ENCODE assay signal across 15 cellular contexts in genomic region chr15:59283717-59284336, GRCh38.
DNase-seq lines count a peak whose midpoint lies in the region; ATAC-seq, FAIRE-seq and TF ChIP-seq lines count a peak whose summit lies in the region.
"Had no signal": no experiment of that assay in that cellular context is flagged by ENCODE, and none has a peak within 500 bp of the region (broad histone marks: within the 10 kb centered on the region; RNA-seq: fewer than 3 reads in every experiment).

No MANE protein-coding gene starts in this region.

- no peaks in the 10 kb centered on the region for H3K9me2 ChIP-seq in PC-3 (replicated peaks; ENCODE audit: low read length)

- peak overlapping the region; percentile 71 for H3K9ac ChIP-seq in PC-3 (ENCODE audit: low read length)

- no peaks in the 10 kb centered on the region; the same call in 1 of the 2 replicates for H3K36me3 ChIP-seq in PC-3 (ENCODE audit: low read depth, low read length)
- H3K36me3 ChIP-seq in small intestine (ENCODE audit: control insufficient read depth in 2 of 2, insufficient read depth in 2 of 2, low read length in 2 of 2), result no peaks in the 10 kb centered on the region
- H3K36me3 ChIP-seq: ovary had no signal

- H3K9me3 ChIP-seq in PC-3 (ENCODE audit: low read length) (no peaks in the 10 kb centered on the region), small intestine (ENCODE audit: control insufficient read depth, low read depth) (no peaks in the 10 kb centered on the region)
- H3K9me3 ChIP-seq: ovary had no signal

- H3K27me3 ChIP-seq in PC-3 (ENCODE audit: low read length) (no peaks in the 10 kb centered on the region), small intestine (ENCODE audit: control insufficient read depth in 2 of 2, insufficient read depth in 2 of 2, low read length in 2 of 2) (no peaks in the 10 kb centered on the region)
- H3K27me3 ChIP-seq: ovary had no signal

- H2AFZ ChIP-seq in PC-3 (ENCODE audit: low read length), result no peak overlapping the region

- H3K4me1 ChIP-seq in PC-3 (ENCODE audit: insufficient read depth, low read length) (peaks cover 54% of the 10 kb centered on the region), small intestine (ENCODE audit: control insufficient read depth in 2 of 2, insufficient read depth in 1 of 2, low read depth in 1 of 2, low read length in 1 of 2) (peaks cover 0 to 12% of the 10 kb centered on the region in 2 donors)

- FAIRE-seq in H54 (lab: Jason Lieb, UNC) (peak; percentile 72), small intestine (lab: Jason Lieb, UNC) (no peak)

- intact Hi-C loops in PC-3 (cut with micrococcal nuclease), result loop anchor here (1.0 to 2.0 kb wide), 2 partner anchors 13 to 89 kb away; partner anchors contain the start of gene MYO1E

- DNase-seq in H54 (ENCODE audit: insufficient read length, low spot score) (peak; percentile 67), PC-3 (peak; percentile 98), glomerular visceral epithelial cell (ENCODE audit: extremely low spot score) (peak; percentile 82), small intestine (peak; percentile 94), Ammon's horn (ENCODE audit: low spot score) (no peak), NCI-H345 treated with DMSO at 0.1 percent for 48 hours (lab: John Stamatoyannopoulos, UW; ENCODE audit: unreplicated experiment) (no peak)
- DNase-seq: aorta; GOT3; IMR-90; left ventricle myocardium superior; NCI-H1694 treated with DMSO at 0.1 percent for 48 hours; ovary; stimulated activated CD4-positive, alpha-beta T cell treated with anti-CD3 and anti-CD28 coated beads, Interleukin-2, amount 100 ng/mL, for 48 hours had no signal

- H3K27ac ChIP-seq in PC-3 (ENCODE audit: low read length) (peak overlapping the region; percentile 97), small intestine (ENCODE audit: low read depth in 1 of 2, low read length in 1 of 2) (peak overlapping the region; percentile 62 to 72)
- H3K27ac ChIP-seq: ovary had no signal

- no TSS peak for BruUV-seq in PC-3 (replicated peaks; lab: Mats Ljungman, UMichigan)

- no peak for TF ChIP-seq CTCF in PC-3 (conservative IDR thresholded peaks at IDR 0.05; ENCODE audit: low read depth, low read length)

- H3K79me2 ChIP-seq in PC-3 (ENCODE audit: low read length), result peaks cover 82% of the 10 kb centered on the region

- 11 to 66% (median 44%) methylated on average over 7 of the region's 7 CpGs for WGBS in small intestine, 3 donors

- H3F3A ChIP-seq in PC-3 (ENCODE audit: low read length, unreplicated experiment), result peaks cover 7% of the 10 kb centered on the region

- no peaks in the 10 kb centered on the region for H4K20me1 ChIP-seq in PC-3 (ENCODE audit: low read length)

- CTCF ChIA-PET in PC-3 (lab: Charles Lee), result no interaction called here

- H3K4me2 ChIP-seq in PC-3 (ENCODE audit: low read length), result peak overlapping the region; percentile 77

- ATAC-seq in PC-3 (peak; percentile 97), GM21737 (IDR thresholded peaks at IDR 0.05; ENCODE audit: unreplicated experiment) (no peak), HG02759 (IDR thresholded peaks at IDR 0.05; ENCODE audit: unreplicated experiment) (no peak)
- ATAC-seq: left ventricle myocardium superior had no signal

- TF ChIP-seq POLR2A in H54 (IDR thresholded peaks at IDR 0.05; ENCODE audit: low read depth, low read length), result no peak

- POLR2A ChIA-PET in PC-3 (lab: Charles Lee; ENCODE audit: unreplicated experiment), result interaction anchor here (0.6 to 1.5 kb wide), 4 partner anchors 17 to 99 kb away, joined by 4 to 7 read pairs (median 5); partner anchors contain the start of gene MYO1E

- H3K4me3 ChIP-seq in PC-3 (ENCODE audit: low read length) (peak overlapping the region; percentile 43; the same call in 1 of the 2 replicates), small intestine (ENCODE audit: low read depth in 1 of 2, low read length in 2 of 2) (no peak overlapping the region)
- H3K4me3 ChIP-seq: ovary had no signal

Comparison
In these comparisons a context has a peak if more than half of its experiments do, and no peak if none do; other contexts are left out.
1. DNase-seq: peak in H54 (single experiment), PC-3 (single experiment), glomerular visceral epithelial cell (single experiment) and small intestine (single experiment); none in Ammon's horn (single experiment) and NCI-H345 treated with DMSO at 0.1 percent for 48 hours (single experiment).